ENCODE assay signal across 14 cellular contexts in the genomic region with DNA sequence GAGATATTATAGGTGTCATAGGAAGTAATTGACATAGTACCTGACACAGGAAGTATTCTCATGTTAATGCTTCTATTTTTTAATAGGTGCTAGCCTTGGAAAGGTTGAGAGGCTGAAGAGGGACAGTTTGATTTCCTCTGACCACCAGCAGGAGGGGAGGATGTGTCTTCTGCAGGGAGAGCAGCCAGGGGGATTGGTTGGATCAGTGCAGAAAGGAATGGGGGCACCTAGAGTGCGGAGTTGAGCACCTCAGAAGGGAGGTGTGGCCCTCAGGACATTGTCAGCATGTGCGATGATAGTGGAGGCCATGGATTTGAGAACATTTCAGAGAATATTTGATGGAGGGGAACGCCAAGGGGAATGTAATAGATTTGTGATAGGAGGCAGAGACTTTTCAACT. TPM values are rescaled to one million over a fixed set of nuclear protein-coding genes. Genes with fewer than 3 reads are reported as not detected.
DNase-seq lines count a peak whose midpoint lies in the region; ATAC-seq, FAIRE-seq and TF ChIP-seq lines count a peak whose summit lies in the region.
"Had no signal": no experiment of that assay in that cellular context is flagged by ENCODE, and none has a peak within 500 bp of the region (broad histone marks: within the 10 kb centered on the region; RNA-seq: fewer than 3 reads in every experiment).

No MANE protein-coding gene starts in this region.

- H4K20me1 ChIP-seq in K562 (replicated peaks; ENCODE audit: control insufficient read depth, insufficient read depth, low read length), result peaks cover 45% of the 10 kb centered on the region

- intact Hi-C loops in K562 (cut with micrococcal nuclease), result no loop called here

- peaks cover 0 to 1% (median 0%) of the 10 kb centered on the region in 7 donors for H3K9me3 Mint-ChIP-seq in CD4-positive, CD25-positive, alpha-beta regulatory T cell
- no peaks in the 10 kb centered on the region for H3K9me3 Mint-ChIP-seq in memory B cell
- H3K9me3 Mint-ChIP-seq: brain had no signal

- CTCF ChIA-PET in K562 (lab: Yijun Ruan, JAX; ENCODE audit: low intra/inter-chr PET ratio), result no interaction called here

- DNase-seq in CD4-positive, CD25-positive, alpha-beta regulatory T cell, result no peak
- DNase-seq in K562 (ENCODE audit: extremely low read depth in 1 of 4, low spot score in 3 of 4) (no peak), memory B cell (ENCODE audit: low spot score in 2 of 2) (no peak), coronary artery (ENCODE audit: low spot score) (no peak), 8988T (no peak), GM19239 (ENCODE audit: insufficient read length, low spot score) (no peak)
- DNase-seq: Kasumi-1; NCI-H345; stimulated activated CD4-positive, alpha-beta T cell treated with anti-CD3 and anti-CD28 coated beads, Interleukin-15, amount 100 ng/mL, for 24 hours had no signal

- H3K4me1 ChIP-seq in CD4-positive, CD25-positive, alpha-beta regulatory T cell (ENCODE audit: control insufficient read depth, insufficient read depth, low read length, poor library complexity, severe bottlenecking), result peaks cover 55% of the 10 kb centered on the region
- H3K4me1 ChIP-seq in HUES48 (ENCODE audit: control insufficient read depth, insufficient read depth, low read length), result peaks cover 75% of the 10 kb centered on the region
- peaks cover 3 to 11% of the 10 kb centered on the region in 2 experiments; a peak in 3 of 5 replicates for H3K4me1 ChIP-seq in K562 (replicated peaks in 1 of 2; ENCODE audit: control insufficient read depth in 2 of 2, insufficient read depth in 2 of 2, low read length in 2 of 2)
- H3K4me1 ChIP-seq: prostate gland had no signal

- H3K36me3 Mint-ChIP-seq in CD4-positive, CD25-positive, alpha-beta regulatory T cell, result peaks cover 31% of the 10 kb centered on the region
- H3K36me3 Mint-ChIP-seq in memory B cell, result peaks cover 26% of the 10 kb centered on the region

- in situ Hi-C loops in K562 (cut with MboI), result no loop called here

- H3K27ac Mint-ChIP-seq in CD4-positive, CD25-positive, alpha-beta regulatory T cell, result peak overlapping the region in 2 of 3 donors; percentile 48 to 75
- H3K27ac Mint-ChIP-seq in memory B cell, result peak overlapping the region; percentile 80

- no peak overlapping the region for H2AFZ ChIP-seq in K562 (ENCODE audit: low read depth, low read length)

- no peak for TF ChIP-seq POLR2A in K562 (conservative IDR thresholded peaks at IDR 0.05)

- H3K9me3 ChIP-seq in CD4-positive, CD25-positive, alpha-beta regulatory T cell (ENCODE audit: control insufficient read depth in 2 of 2, low read length in 2 of 2), result no peaks in the 10 kb centered on the region
- no peaks in the 10 kb centered on the region for H3K9me3 ChIP-seq in HUES48 (ENCODE audit: control insufficient read depth, insufficient read depth, low read length)
- no peaks in the 10 kb centered on the region for H3K9me3 ChIP-seq in K562 (replicated peaks; ENCODE audit: control insufficient read depth, insufficient read depth, low read depth, low read length)
- H3K9me3 ChIP-seq: prostate gland, suprapubic skin had no signal

- WGBS in K562 (ENCODE audit: insufficient coverage, low coverage, missing lambda C conversion rate), result 86% methylated on average over 3 of the region's 3 CpGs

- peaks cover 59 to 93% (median 77%) of the 10 kb centered on the region in 4 donors for H3K4me1 Mint-ChIP-seq in CD4-positive, CD25-positive, alpha-beta regulatory T cell
- peaks cover 44% of the 10 kb centered on the region for H3K4me1 Mint-ChIP-seq in memory B cell

- POLR2A ChIA-PET in K562 (lab: Yijun Ruan, JAX), result interaction anchor here (0.6 to 1.2 kb wide), 3 partner anchors 13 to 22 kb away, joined by 3 read pairs; no protein-coding TSS in a partner anchor

- H3K4me3 Mint-ChIP-seq in CD4-positive, CD25-positive, alpha-beta regulatory T cell, result peak overlapping the region in 2 of 4 donors; percentile 44 to 75
- no peak overlapping the region for H3K4me3 Mint-ChIP-seq in memory B cell
- H3K4me3 Mint-ChIP-seq: brain had no signal

- TF ChIP-seq EP300 in K562 (IDR thresholded peaks at IDR 0.05; ENCODE audit: low read length), result no peak

- ATAC-seq in CD4-positive, CD25-positive, alpha-beta regulatory T cell (ENCODE audit: low read depth in 2 of 2), result peak in 1 of 2 donors; percentile 24
- ATAC-seq in K562 (peak; percentile 12; the same call in 1 of the 3 replicates), memory B cell (ENCODE audit: low read depth) (no peak), GM21526 (IDR thresholded peaks at IDR 0.05; ENCODE audit: low FRiP score, unreplicated experiment) (no peak)

- TF ChIP-seq CTCF in K562 (IDR thresholded peaks at IDR 0.05 in 2 of 3, conservative IDR thresholded peaks at IDR 0.05 in 1 of 3; ENCODE audit: insufficient read depth in 2 of 3, low read depth in 1 of 3, low read length in 3 of 3) (no peak), coronary artery (IDR thresholded peaks at IDR 0.05) (no peak)

- no peaks in the 10 kb centered on the region for H3K27me3 ChIP-seq in CD4-positive, CD25-positive, alpha-beta regulatory T cell (ENCODE audit: control insufficient read depth, insufficient read depth, low read length)
- no peaks in the 10 kb centered on the region for H3K27me3 ChIP-seq in HUES48 (ENCODE audit: control insufficient read depth, insufficient read depth, low read length)
- H3K27me3 ChIP-seq in K562 (ENCODE audit: control insufficient read depth in 2 of 2, insufficient read depth in 2 of 2, low read length in 2 of 2), result no peaks in the 10 kb centered on the region
- H3K27me3 ChIP-seq: suprapubic skin had no signal

- FAIRE-seq in K562 (lab: Jason Lieb, UNC) (no peak), GM19239 (lab: Jason Lieb, UNC) (no peak)

- no peak overlapping the region for H3K4me3 ChIP-seq in CD4-positive, CD25-positive, alpha-beta regulatory T cell (ENCODE audit: low read depth, low read length)
- no peak overlapping the region for H3K4me3 ChIP-seq in HUES48 (ENCODE audit: low read depth, low read length)
- H3K4me3 ChIP-seq in K562, result no peak overlapping the region
- H3K4me3 ChIP-seq in coronary artery, result no peak overlapping the region
- H3K4me3 ChIP-seq: prostate gland, suprapubic skin had no signal

- H3K9me1 ChIP-seq in K562 (ENCODE audit: control insufficient read depth, insufficient read depth, low read length), result peaks cover 6% of the 10 kb centered on the region

- H3K9ac ChIP-seq in HUES48 (ENCODE audit: low read depth, low read length) (no peak overlapping the region), K562 (ENCODE audit: insufficient read depth in 1 of 2, low read depth in 2 of 2, low read length in 2 of 2) (no peak overlapping the region)

- TF ChIP-seq RAD21 in K562 (CRISPR knock-in tag; conservative IDR thresholded peaks at IDR 0.05 in 1 of 2, IDR thresholded peaks at IDR 0.05 in 1 of 2), result no peak

- H3K4me2 ChIP-seq in K562 (ENCODE audit: insufficient read depth, low read length), result no peak overlapping the region

- no peaks in the 10 kb centered on the region for H3K27me3 Mint-ChIP-seq in CD4-positive, CD25-positive, alpha-beta regulatory T cell
- no peaks in the 10 kb centered on the region for H3K27me3 Mint-ChIP-seq in memory B cell
- H3K27me3 Mint-ChIP-seq: brain had no signal

- peaks cover 90% of the 10 kb centered on the region for H3K79me2 ChIP-seq in K562 (ENCODE audit: control insufficient read depth, insufficient read depth, low read length)

- peak overlapping the region; percentile 56 for H3K27ac ChIP-seq in CD4-positive, CD25-positive, alpha-beta regulatory T cell (ENCODE audit: insufficient read depth, low read length, poor library complexity, severe bottlenecking)
- H3K27ac ChIP-seq in HUES48 (ENCODE audit: low read depth, low read length), result peak overlapping the region; percentile 23
- no peak overlapping the region for H3K27ac ChIP-seq in K562 (ENCODE audit: extremely low read depth, low read depth, low read length)
- H3K27ac ChIP-seq in coronary artery, result no peak overlapping the region
- H3K27ac ChIP-seq: prostate gland, suprapubic skin had no signal

- no TSS peak for BruUV-seq in K562 (replicated peaks; lab: Mats Ljungman, UMichigan)

- peaks cover 56% of the 10 kb centered on the region for H3K36me3 ChIP-seq in CD4-positive, CD25-positive, alpha-beta regulatory T cell (ENCODE audit: control insufficient read depth, insufficient read depth, low read length)
- H3K36me3 ChIP-seq in HUES48 (ENCODE audit: control insufficient read depth, insufficient read depth, low read length) (peaks cover 71% of the 10 kb centered on the region), K562 (ENCODE audit: control insufficient read depth, insufficient read depth, low read length) (peaks cover 99% of the 10 kb centered on the region)
- H3K36me3 ChIP-seq: prostate gland had no signal

TF ChIP-seq in K562, 482 proteins besides CTCF, POLR2A, EP300 and RAD21 (continues in another document):
- TF ChIP-seq CHCHD3 (CRISPR knock-in tag; IDR thresholded peaks at IDR 0.05) (no peak), L3MBTL2 (IDR thresholded peaks at IDR 0.05) (no peak)

RNA-seq across cellular contexts. Expression of gene HAPSTR1, which starts 23.4 kb away (rescaled TPM):
- 125 TPM for total RNA-seq in CD4-positive, CD25-positive, alpha-beta regulatory T cell
- 10 to 100 TPM; 11.7 to 17.8 (median 13.6) TPM for polyA plus RNA-seq in CD4-positive, CD25-positive, alpha-beta regulatory T cell
- total RNA-seq in K562 (2011; cell fraction: chromatin; rRNA removed; ENCODE audit: low replicate concordance), result 41.9 and 121 TPM in 2 replicates
- 24.8 and 28.7 TPM in 2 replicates for total RNA-seq in K562 (2011; cell fraction: nucleolus; rRNA removed)
- total RNA-seq in K562 (2011; cell fraction: nucleoplasm; rRNA removed), result 80.9 and 151 TPM in 2 replicates
- total RNA-seq in K562 (2014; rRNA removed) (40.9 and 43.4 TPM in 2 replicates), K562 (2014; rRNA removed; fragmentation: Illumina TruSeq; extraction: Trizol) (56.1 and 69.9 TPM in 2 replicates), K562 (2015; rRNA removed; fragmentation: Illumina TruSeq; extraction: Trizol) (38.3 and 40.2 TPM in 2 replicates), K562 (2021) (53.8 and 67.9 TPM in 2 replicates)
- polyA plus RNA-seq in K562 (2011; rRNA removed) (28.2 and 36.5 TPM in 2 replicates), K562 (2014; fragmentation: Illumina TruSeq; extraction: Trizol) (27.7 and 30.7 TPM in 2 replicates), K562 (2014; fragmentation: Nextera tagmentation; extraction: Ambion mirVana) (10 to 100 TPM; 10.8 to 17.4 TPM), K562 (2014; rRNA removed) (25.3 and 30.4 TPM in 2 replicates)
- 9.7 and 16.7 TPM in 2 replicates for polyA plus RNA-seq in K562 (2011; cell fraction: cytosol; rRNA removed)
- 23.1 and 24.2 TPM in 2 replicates for polyA plus RNA-seq in K562 (2011; cell fraction: nucleus; rRNA removed)
- 17.2 and 18.7 TPM in 2 replicates for polyA plus RNA-seq in K562 (2012)
- polyA minus RNA-seq in K562 (2011; rRNA and poly(A)+ RNA removed), result 73.0 and 82.3 TPM in 2 replicates
- polyA minus RNA-seq in K562 (2011; cell fraction: cytosol; rRNA and poly(A)+ RNA removed), result 24.2 and 35.8 TPM in 2 replicates
- polyA minus RNA-seq in K562 (2011; cell fraction: nucleus; rRNA and poly(A)+ RNA removed), result 17.8 and 27.5 TPM in 2 replicates

Comparison
In these comparisons a context has a peak if more than half of its experiments do, and no peak if none do; other contexts are left out.
1. H3K27ac ChIP-seq: peak in CD4-positive, CD25-positive, alpha-beta regulatory T cell (single experiment) and HUES48 (single experiment); none in K562 (single experiment) and coronary artery (0 of 2).